Comparison of ENCODE assay signal across 21 cellular contexts in the genomic region with DNA sequence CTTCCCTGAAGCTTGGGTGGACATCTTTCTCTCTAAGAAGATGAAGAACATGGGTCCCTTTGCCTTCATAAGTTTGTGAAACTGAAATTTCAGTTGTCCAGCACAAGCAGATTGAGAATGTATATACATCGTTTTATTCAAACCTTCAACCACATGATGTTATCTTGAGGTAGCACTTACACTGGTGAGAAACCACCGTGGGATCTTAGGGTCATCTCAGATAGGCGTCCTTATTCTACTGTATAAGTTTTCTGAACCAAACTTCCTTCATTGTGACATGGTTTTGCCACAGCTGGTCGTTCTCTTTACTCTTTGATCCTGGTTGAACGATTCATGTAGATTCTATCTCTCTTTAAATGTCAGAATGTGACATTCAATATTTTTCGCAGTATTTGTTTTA. TPM values are rescaled to one million over a fixed set of nuclear protein-coding genes. Genes with fewer than 3 reads are reported as not detected.
A peak's percentile ranks its signal among the peaks of the same experiment; 100 is the strongest.
DNase-seq lines count a peak whose midpoint lies in the region; ATAC-seq, FAIRE-seq and TF ChIP-seq lines count a peak whose summit lies in the region.
"Had no signal": no experiment of that assay in that cellular context is flagged by ENCODE, and none has a peak within 500 bp of the region (broad histone marks: within the 10 kb centered on the region; RNA-seq: fewer than 3 reads in every experiment).

No MANE protein-coding gene starts in this region.

- TF ChIP-seq CTCF in neutrophil (IDR thresholded peaks at IDR 0.05), result no peak
- no peak for TF ChIP-seq CTCF in heart left ventricle (IDR thresholded peaks at IDR 0.05)
- TF ChIP-seq CTCF in coronary artery (IDR thresholded peaks at IDR 0.05), result no peak

- peaks cover 78% of the 10 kb centered on the region for H3K4me1 Mint-ChIP-seq in activated CD4-positive, alpha-beta T cell treated with anti-CD3 and anti-CD28 coated beads for 36 hours
- H3K4me1 Mint-ChIP-seq in activated T-helper 17 cell treated with anti-CD3 and anti-CD28 coated beads, Interleukin-2, amount 50 U/mL, for 72 hours, result peaks cover 70% of the 10 kb centered on the region
- H3K4me1 Mint-ChIP-seq: nephron progenitor cell had no signal

- no peaks in the 10 kb centered on the region for H3K36me3 ChIP-seq in neutrophil
- peaks cover 0 to 4% (median 0%) of the 10 kb centered on the region in 9 donors for H3K36me3 ChIP-seq in heart left ventricle

- no peak for TF ChIP-seq POLR2A in heart left ventricle (IDR thresholded peaks at IDR 0.05)

- intact Hi-C loops in activated CD4-positive, alpha-beta T cell treated with anti-CD3 and anti-CD28 coated beads for 36 hours (cut with DNase I, micrococcal nuclease), result loop anchor here (2.0 to 5.0 kb wide), 4 partner anchors 36 to 192 kb away; no protein-coding TSS in a partner anchor
- intact Hi-C loops in heart left ventricle (cut with DNase I), result loop anchor here (2.0 to 10.0 kb wide), 5 partner anchors 229 to 254 kb away; partner anchors contain the start of genes APLF (in 5 of the 10) and FBXO48 (in 5 of the 10)

- H3K36me3 Mint-ChIP-seq in activated CD4-positive, alpha-beta T cell treated with anti-CD3 and anti-CD28 coated beads for 36 hours (ENCODE audit: low read depth), result no peaks in the 10 kb centered on the region
- no peaks in the 10 kb centered on the region for H3K36me3 Mint-ChIP-seq in activated T-helper 17 cell treated with anti-CD3 and anti-CD28 coated beads, Interleukin-2, amount 50 U/mL, for 72 hours (ENCODE audit: low read depth)
- H3K36me3 Mint-ChIP-seq: type B pancreatic cell, WTC11 had no signal

- peak overlapping the region; percentile 90 for H3K27ac ChIP-seq in neutrophil
- H3K27ac ChIP-seq in heart left ventricle, result no peak overlapping the region
- no peak overlapping the region for H3K27ac ChIP-seq in coronary artery

- peak overlapping the region; percentile 79 for H3K27ac Mint-ChIP-seq in activated CD4-positive, alpha-beta T cell treated with anti-CD3 and anti-CD28 coated beads for 36 hours
- peak overlapping the region; percentile 61 for H3K27ac Mint-ChIP-seq in activated T-helper 17 cell treated with anti-CD3 and anti-CD28 coated beads, Interleukin-2, amount 50 U/mL, for 72 hours
- H3K27ac Mint-ChIP-seq: endodermal cell, nephron progenitor cell, type B pancreatic cell, WTC11 had no signal

- H3K4me3 Mint-ChIP-seq in activated CD4-positive, alpha-beta T cell treated with anti-CD3 and anti-CD28 coated beads for 36 hours, result no peak overlapping the region
- peak overlapping the region; percentile 82 for H3K4me3 Mint-ChIP-seq in activated T-helper 17 cell treated with anti-CD3 and anti-CD28 coated beads, Interleukin-2, amount 50 U/mL, for 72 hours
- H3K4me3 Mint-ChIP-seq: endodermal cell, nephron progenitor cell, type B pancreatic cell, WTC11 had no signal

- POLR2A ChIA-PET in activated CD4-positive, alpha-beta T cell treated with anti-CD3 and anti-CD28 coated beads for 36 hours (lab: Charles Lee), result interaction anchor here (1.3 to 2.2 kb wide), 2 partner anchors 18 to 250 kb away, joined by 5 to 13 read pairs; partner anchors contain the start of genes ARHGAP25 and FBXO48

- WGBS in heart left ventricle, 4 donors, result 84 to 88% (median 85%) methylated on average over 6 of the region's 6 CpGs

- CTCF ChIA-PET in activated CD4-positive, alpha-beta T cell treated with anti-CD3 and anti-CD28 coated beads for 36 hours (lab: Charles Lee), result interaction anchor here (0.8 to 13.2 kb wide), 11 partner anchors 26 to 328 kb away, joined by 3 to 261 read pairs (median 6); no protein-coding TSS in a partner anchor

- no peaks in the 10 kb centered on the region for H3K27me3 ChIP-seq in neutrophil
- H3K27me3 ChIP-seq in heart left ventricle, result peaks cover 0 to 6% (median 0%) of the 10 kb centered on the region in 9 donors

- no peak for ATAC-seq in activated CD4-positive, alpha-beta T cell treated with anti-CD3 and anti-CD28 coated beads for 36 hours
- ATAC-seq in activated T-helper 17 cell treated with anti-CD3 and anti-CD28 coated beads, Interleukin-2, amount 50 U/mL, for 72 hours (replicated peaks), result peak; percentile 10
- ATAC-seq in heart left ventricle, result no peak
- ATAC-seq: WTC11 had no signal

- FAIRE-seq in HTR-8/SVneo (lab: Jason Lieb, UNC), result peak; percentile 63

- H3K4me3 ChIP-seq in neutrophil (ENCODE audit: low read depth in 1 of 2, low read length in 1 of 2), result no peak overlapping the region
- no peak overlapping the region for H3K4me3 ChIP-seq in heart left ventricle
- H3K4me3 ChIP-seq in coronary artery, result no peak overlapping the region

- no peak for DNase-seq in activated CD4-positive, alpha-beta T cell treated with anti-CD3 and anti-CD28 coated beads for 36 hours
- no peak for DNase-seq in activated CD4-positive, alpha-beta T cell treated with anti-CD3 and anti-CD28 coated beads for 1 hour
- DNase-seq in HTR-8/SVneo (ENCODE audit: insufficient read length, low spot score) (no peak), NCI-H2227 treated with DMSO at 0.1 percent for 48 hours (lab: John Stamatoyannopoulos, UW) (no peak), heart left ventricle (no peak), coronary artery (ENCODE audit: low spot score) (no peak)
- DNase-seq: activated T-cell treated with anti-CD3 and anti-CD28 coated beads, Interleukin-2, amount 50 U/mL, for 1 hour; aorta; cerebellar nuclear complex; EL; endodermal cell; islet precursor cell; mammary epithelial cell; NCI-H1930; NCI-H446 treated with DMSO at 0.1 percent for 48 hours; nephron progenitor cell had no signal

- no peaks in the 10 kb centered on the region for H3K27me3 Mint-ChIP-seq in activated CD4-positive, alpha-beta T cell treated with anti-CD3 and anti-CD28 coated beads for 36 hours
- no peaks in the 10 kb centered on the region for H3K27me3 Mint-ChIP-seq in activated T-helper 17 cell treated with anti-CD3 and anti-CD28 coated beads, Interleukin-2, amount 50 U/mL, for 72 hours

- H3K9me3 ChIP-seq in neutrophil, result no peaks in the 10 kb centered on the region
- no peaks in the 10 kb centered on the region for H3K9me3 ChIP-seq in heart left ventricle

- H3K4me1 ChIP-seq in neutrophil (ENCODE audit: control insufficient read depth in 1 of 2, insufficient read depth in 1 of 2, low read depth in 1 of 2, low read length in 1 of 2) (peaks cover 14 to 17% of the 10 kb centered on the region in 2 experiments), heart left ventricle (peaks cover 0 to 44% (median 0%) of the 10 kb centered on the region in 12 donors)

- H3K9me3 Mint-ChIP-seq in activated CD4-positive, alpha-beta T cell treated with anti-CD3 and anti-CD28 coated beads for 36 hours (ENCODE audit: low read depth), result no peaks in the 10 kb centered on the region
- no peaks in the 10 kb centered on the region for H3K9me3 Mint-ChIP-seq in activated T-helper 17 cell treated with anti-CD3 and anti-CD28 coated beads, Interleukin-2, amount 50 U/mL, for 72 hours
- H3K9me3 Mint-ChIP-seq: endodermal cell, nephron progenitor cell, type B pancreatic cell, WTC11 had no signal

RNA-seq across cellular contexts. Expression of gene ARHGAP25, which starts 18.1 kb away (rescaled TPM):
- total RNA-seq in activated CD4-positive, alpha-beta T cell treated with anti-CD3 and anti-CD28 coated beads for 36 hours, result 10 to 100 TPM; 57.9 to 73.2 TPM
- total RNA-seq in activated T-helper 17 cell treated with anti-CD3 and anti-CD28 coated beads, Interleukin-2, amount 50 U/mL, for 72 hours, result 10 to 100 TPM; 54.0 to 95.9 TPM
- 10 to 100 TPM in 2 of 9 donors, 1 to 10 TPM in 7; 2.6 to 27.9 (median 5.4) TPM for total RNA-seq in heart left ventricle
- polyA plus RNA-seq in heart left ventricle, result 1 to 10 TPM; 2.9 to 4.8 TPM
- total RNA-seq: A172 had no signal
